Comparison of ENCODE assay signal across 15 cellular contexts in the genomic region with DNA sequence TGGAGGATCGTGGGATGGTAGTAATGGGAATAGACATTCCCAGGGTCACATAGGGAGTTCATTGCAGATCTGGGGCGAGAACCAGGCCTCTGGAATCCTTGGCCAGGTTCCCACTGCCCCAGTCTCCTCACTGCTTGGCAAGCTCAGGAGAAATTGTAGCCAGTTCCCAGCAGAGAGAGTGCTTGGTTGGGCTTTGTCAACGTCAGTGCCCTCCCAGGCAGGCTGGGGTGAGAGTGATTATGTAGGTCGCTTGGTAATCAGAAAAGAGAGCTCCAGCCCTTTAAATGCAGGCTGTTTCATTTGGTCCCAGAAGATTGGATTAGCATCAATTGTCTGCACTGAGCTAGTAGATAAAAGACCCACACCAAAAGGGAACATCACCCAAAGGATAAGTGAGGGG. TPM values are rescaled to one million over a fixed set of nuclear protein-coding genes. Genes with fewer than 3 reads are reported as not detected.
DNase-seq lines count a peak whose midpoint lies in the region; ATAC-seq and TF ChIP-seq lines count a peak whose summit lies in the region.
"Had no signal": no experiment of that assay in that cellular context is flagged by ENCODE, and none has a peak within 500 bp of the region (broad histone marks: within the 10 kb centered on the region; RNA-seq: fewer than 3 reads in every experiment).

No MANE protein-coding gene starts in this region.

- H3K9me3 ChIP-seq in body of pancreas = no peaks in the 10 kb centered on the region
- no peaks in the 10 kb centered on the region for H3K9me3 ChIP-seq in right atrium auricular region

- H3K4me1 ChIP-seq in body of pancreas (no peaks in the 10 kb centered on the region), right atrium auricular region (peaks cover 0 to 46% of the 10 kb centered on the region in 2 donors)

- H3K27ac ChIP-seq in body of pancreas = no peak overlapping the region
- H3K27ac ChIP-seq in right atrium auricular region = peak overlapping the region; percentile 60 to 62
- H3K27ac ChIP-seq: cardiac muscle cell had no signal

- no peaks in the 10 kb centered on the region for H3K36me3 ChIP-seq in body of pancreas (replicated peaks in 1 of 2; ENCODE audit: insufficient read depth in 1 of 2, low read depth in 2 of 2)
- H3K36me3 ChIP-seq in right atrium auricular region = no peaks in the 10 kb centered on the region
- H3K36me3 ChIP-seq: cardiac muscle cell had no signal

- no peak for TF ChIP-seq POLR2A in body of pancreas (IDR thresholded peaks at IDR 0.05)

- no peak for ATAC-seq in body of pancreas

- H3K4me3 ChIP-seq in body of pancreas (no peak overlapping the region), right atrium auricular region (no peak overlapping the region)
- H3K4me3 ChIP-seq: cardiac muscle cell had no signal

- 31 to 43% methylated on average over 4 of the region's 4 CpGs for WGBS in body of pancreas, 2 donors

- intact Hi-C loops in body of pancreas (cut with DNase I) = no loop called here

- DNase-seq in NCI-H2029 (lab: John Stamatoyannopoulos, UW) = peak; percentile 34
- DNase-seq in body of pancreas = peak in 3 of 4 donors; percentile 5 to 24 (median 20)
- DNase-seq in right atrium auricular region (ENCODE audit: low spot score) = no peak
- peak; percentile 50 for DNase-seq in retina
- no peak for DNase-seq in SK-N-DZ (ENCODE audit: low spot score)
- DNase-seq in islet precursor cell = no peak
- no peak for DNase-seq in T-helper 1 cell
- DNase-seq in activated T-cell treated with anti-CD3 and anti-CD28 coated beads for 4 hours = no peak
- DNase-seq: activated CD4-positive, alpha-beta T cell treated with anti-CD3 and anti-CD28 coated beads for 1 hour; activated naive CD4-positive, alpha-beta T cell; endodermal cell; NCI-H1092; NCI-H2227 treated with DMSO at 0.1 percent for 48 hours; stimulated activated CD4-positive, alpha-beta T cell treated with anti-CD3 and anti-CD28 coated beads, Interleukin-15, amount 100 ng/mL, for 24 hours had no signal

- no peaks in the 10 kb centered on the region for H3K27me3 ChIP-seq in body of pancreas
- no peaks in the 10 kb centered on the region for H3K27me3 ChIP-seq in right atrium auricular region
- H3K27me3 ChIP-seq: cardiac muscle cell had no signal

- TF ChIP-seq CTCF in body of pancreas (IDR thresholded peaks at IDR 0.05) = no peak
- TF ChIP-seq CTCF in right atrium auricular region (IDR thresholded peaks at IDR 0.05) = no peak

RNA-seq across cellular contexts. Expression of gene GALNT10, which starts 51.8 kb away (rescaled TPM):
- total RNA-seq in body of pancreas (10 to 100 TPM; 11.5 to 19.5 TPM), right atrium auricular region (10 to 100 TPM; 13.2 to 18.4 TPM)
- polyA plus RNA-seq in SK-N-DZ (2014; cell fraction: cytosol; rRNA removed) = 2.4 TPM in 2 replicates
- polyA plus RNA-seq in SK-N-DZ (2014; cell fraction: nucleus; rRNA removed) = 1.9 and 2.2 TPM in 2 replicates

Comparison
In these comparisons a context has a peak if more than half of its experiments do, and no peak if none do; other contexts are left out.
1. DNase-seq: peak in NCI-H2029 (single experiment), body of pancreas (3 of 4) and retina (single experiment); none in right atrium auricular region (single experiment), SK-N-DZ (single experiment), islet precursor cell (single experiment), T-helper 1 cell (0 of 5) and activated T-cell treated with anti-CD3 and anti-CD28 coated beads for 4 hours (single experiment).
2. H3K27ac ChIP-seq: peak in right atrium auricular region (2 of 2); none in body of pancreas (0 of 4).